ENCODE assay signal across 1 cellular context in the genomic region with DNA sequence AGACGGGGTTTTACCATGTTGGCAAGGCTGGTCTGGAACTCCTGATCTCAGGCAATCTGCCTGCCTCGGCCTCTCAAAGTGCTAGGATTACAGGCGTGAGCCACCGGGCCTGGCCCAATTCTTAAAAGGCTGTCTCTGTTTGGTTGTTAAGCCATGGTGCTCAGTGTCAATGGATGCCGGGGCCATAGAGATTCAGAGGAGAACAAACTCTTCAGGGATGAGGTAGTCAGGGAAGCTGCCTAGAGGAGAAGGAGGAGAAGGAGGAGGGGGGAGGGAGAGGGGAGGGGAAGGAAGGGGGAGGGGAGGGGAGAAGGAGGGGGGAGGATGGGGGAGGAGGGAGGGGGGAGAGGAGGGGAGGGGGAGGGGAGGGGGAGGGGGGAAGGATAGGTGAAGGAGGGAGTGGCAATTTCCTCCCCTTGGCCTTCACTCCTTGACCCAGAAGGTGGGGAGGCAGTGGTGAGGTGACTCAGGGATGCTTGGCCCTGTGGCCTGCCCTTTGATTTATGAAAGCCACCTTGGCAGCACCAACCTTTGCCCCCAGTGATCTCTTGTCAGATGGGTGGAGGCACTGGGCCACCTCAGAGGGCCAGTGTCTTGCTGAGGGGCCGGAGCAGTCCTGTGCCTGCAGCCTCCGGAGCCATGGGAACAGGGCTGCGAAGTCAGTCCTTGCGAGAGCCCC.
TF ChIP-seq lines count a peak whose summit lies in the region.

A gene with protein sequence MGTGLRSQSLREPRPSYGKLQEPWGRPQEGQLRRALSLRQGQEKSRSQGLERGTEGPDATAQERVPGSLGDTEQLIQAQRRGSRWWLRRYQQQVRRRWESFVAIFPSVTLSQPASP (plus strand): TSS at position 581 of the 679 bp plus-strand sequence. CDS start 59 bp downstream, at position 640.

TF ChIP-seq in WTC11, 78 proteins besides CTCF, POLR2A, EP300 and RAD21 (continued from another document):
- TF ChIP-seq, protein P1, sequence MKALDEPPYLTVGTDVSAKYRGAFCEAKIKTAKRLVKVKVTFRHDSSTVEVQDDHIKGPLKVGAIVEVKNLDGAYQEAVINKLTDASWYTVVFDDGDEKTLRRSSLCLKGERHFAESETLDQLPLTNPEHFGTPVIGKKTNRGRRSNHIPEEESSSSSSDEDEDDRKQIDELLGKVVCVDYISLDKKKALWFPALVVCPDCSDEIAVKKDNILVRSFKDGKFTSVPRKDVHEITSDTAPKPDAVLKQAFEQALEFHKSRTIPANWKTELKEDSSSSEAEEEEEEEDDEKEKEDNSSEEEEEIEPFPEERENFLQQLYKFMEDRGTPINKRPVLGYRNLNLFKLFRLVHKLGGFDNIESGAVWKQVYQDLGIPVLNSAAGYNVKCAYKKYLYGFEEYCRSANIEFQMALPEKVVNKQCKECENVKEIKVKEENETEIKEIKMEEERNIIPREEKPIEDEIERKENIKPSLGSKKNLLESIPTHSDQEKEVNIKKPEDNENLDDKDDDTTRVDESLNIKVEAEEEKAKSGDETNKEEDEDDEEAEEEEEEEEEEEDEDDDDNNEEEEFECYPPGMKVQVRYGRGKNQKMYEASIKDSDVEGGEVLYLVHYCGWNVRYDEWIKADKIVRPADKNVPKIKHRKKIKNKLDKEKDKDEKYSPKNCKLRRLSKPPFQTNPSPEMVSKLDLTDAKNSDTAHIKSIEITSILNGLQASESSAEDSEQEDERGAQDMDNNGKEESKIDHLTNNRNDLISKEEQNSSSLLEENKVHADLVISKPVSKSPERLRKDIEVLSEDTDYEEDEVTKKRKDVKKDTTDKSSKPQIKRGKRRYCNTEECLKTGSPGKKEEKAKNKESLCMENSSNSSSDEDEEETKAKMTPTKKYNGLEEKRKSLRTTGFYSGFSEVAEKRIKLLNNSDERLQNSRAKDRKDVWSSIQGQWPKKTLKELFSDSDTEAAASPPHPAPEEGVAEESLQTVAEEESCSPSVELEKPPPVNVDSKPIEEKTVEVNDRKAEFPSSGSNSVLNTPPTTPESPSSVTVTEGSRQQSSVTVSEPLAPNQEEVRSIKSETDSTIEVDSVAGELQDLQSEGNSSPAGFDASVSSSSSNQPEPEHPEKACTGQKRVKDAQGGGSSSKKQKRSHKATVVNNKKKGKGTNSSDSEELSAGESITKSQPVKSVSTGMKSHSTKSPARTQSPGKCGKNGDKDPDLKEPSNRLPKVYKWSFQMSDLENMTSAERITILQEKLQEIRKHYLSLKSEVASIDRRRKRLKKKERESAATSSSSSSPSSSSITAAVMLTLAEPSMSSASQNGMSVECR (CRISPR knock-in tag; IDR thresholded peaks at IDR 0.05; ENCODE audit: borderline replicate concordance) = no peak
- TF ChIP-seq JUN (CRISPR knock-in tag; IDR thresholded peaks at IDR 0.05) (no peak), ZNF317 (CRISPR knock-in tag; IDR thresholded peaks at IDR 0.05; ENCODE audit: borderline replicate concordance, low read depth) (no peak), FOXP1 (CRISPR knock-in tag; IDR thresholded peaks at IDR 0.05; ENCODE audit: borderline replicate concordance) (no peak), AR (CRISPR knock-in tag; IDR thresholded peaks at IDR 0.05) (no peak), NR2C2 (CRISPR knock-in tag; IDR thresholded peaks at IDR 0.05) (no peak), ETV6 (CRISPR knock-in tag; IDR thresholded peaks at IDR 0.05) (no peak)
TF ChIP-seq in WTC11: peak in this region for 0.
